Comparison of ENCODE assay signal across 12 cellular contexts in the genomic region with DNA sequence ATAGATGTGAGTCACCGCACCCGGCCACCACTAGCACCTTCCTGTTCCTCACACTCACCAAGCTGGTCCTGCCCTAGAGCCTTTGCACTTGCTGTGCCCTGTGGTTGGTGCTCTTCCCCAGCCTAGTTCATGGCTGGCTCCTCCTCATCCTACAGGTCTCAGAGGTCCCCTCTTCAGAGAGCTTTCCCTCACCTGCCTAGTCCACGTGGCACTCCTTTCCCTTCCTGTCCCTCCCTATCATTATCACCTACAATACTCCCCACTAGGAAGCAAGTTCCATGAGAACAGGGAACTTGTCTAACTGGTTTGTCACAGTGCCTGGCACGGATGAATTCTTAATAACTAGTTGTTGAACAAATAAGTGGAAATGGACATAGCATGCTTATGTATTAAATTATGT. TPM values are rescaled to one million over a fixed set of nuclear protein-coding genes. Genes with fewer than 3 reads are reported as not detected.
A peak's percentile ranks its signal among the peaks of the same experiment; 100 is the strongest.
DNase-seq lines count a peak whose midpoint lies in the region; ATAC-seq, FAIRE-seq and TF ChIP-seq lines count a peak whose summit lies in the region.
"Had no signal": no experiment of that assay in that cellular context is flagged by ENCODE, and none has a peak within 500 bp of the region (broad histone marks: within the 10 kb centered on the region; RNA-seq: fewer than 3 reads in every experiment).

No MANE protein-coding gene starts in this region.

- no peak overlapping the region for H3K9ac ChIP-seq in kidney (ENCODE audit: low read length in 2 of 2)

- in situ Hi-C loops in transverse colon (cut with MboI; ENCODE audit: low pct_ligation_motif_present in 1 of 4, low pct_unique_long_range_greater_than_20kb in 1 of 4, low sequenced_read_pairs in 3 of 4): no loop called here

- 34 to 48% methylated on average over 2 to 4 of the region's 4 CpGs for WGBS in transverse colon (ENCODE audit: low coverage in 1 of 2), 2 donors

- peak in 3 of 6 experiments; percentile 5 to 21 (median 20) for TF ChIP-seq CTCF in Peyer's patch (IDR thresholded peaks at IDR 0.05)
- no peak for TF ChIP-seq CTCF in kidney (IDR thresholded peaks at IDR 0.05; ENCODE audit: borderline replicate concordance, extremely low read depth, insufficient read depth)
- peak in 1 of 5 experiments; percentile 18 for TF ChIP-seq CTCF in transverse colon (IDR thresholded peaks at IDR 0.05)

- H3K27ac ChIP-seq in Peyer's patch (peak overlapping the region in 3 of 4 donors; percentile 78 to 92 (median 92)), kidney (ENCODE audit: low read depth in 2 of 2, low read length in 2 of 2) (peak overlapping the region; percentile 33 to 76), transverse colon (peak overlapping the region; percentile 79 to 87 (median 83))
- H3K27ac ChIP-seq: SJSA1 had no signal

- ATAC-seq in sciatic nerve: no peak
- ATAC-seq: GM12878 had no signal

- H3K9me3 ChIP-seq in Peyer's patch (no peaks in the 10 kb centered on the region), kidney (ENCODE audit: control insufficient read depth in 1 of 2, low read length in 2 of 2) (no peaks in the 10 kb centered on the region), transverse colon (no peaks in the 10 kb centered on the region)
- H3K9me3 ChIP-seq: SJSA1 had no signal

- H3K4me3 ChIP-seq in Peyer's patch (no peak overlapping the region), kidney (ENCODE audit: low read length in 2 of 2) (no peak overlapping the region), transverse colon (no peak overlapping the region)
- H3K4me3 ChIP-seq: GM12878, SJSA1 had no signal

- DNase-seq in LoVo (ENCODE audit: low spot score) (peak; percentile 86), Peyer's patch (peak in 2 of 3 donors; percentile 86 to 90), kidney (peak; percentile 78), transverse colon (peak; percentile 88), RPMI8226 (no peak), pons (ENCODE audit: low spot score) (no peak), sciatic nerve (ENCODE audit: low spot score) (no peak)
- DNase-seq: activated CD4-positive, CD25-positive, alpha-beta regulatory T cell treated with anti-CD3 and anti-CD28 coated beads, Interleukin-2, amount 50 U/mL, for 72 hours; NCI-H1694 treated with DMSO at 0.1 percent for 48 hours had no signal

- intact Hi-C loops in kidney (cut with DNase I) (no loop called here), transverse colon (cut with DNase I; ENCODE audit: low total_unique reads) (no loop called here), sciatic nerve (cut with DNase I) (no loop called here)

- peak; percentile 77 for TF ChIP-seq EP300 in transverse colon (IDR thresholded peaks at IDR 0.05; ENCODE audit: low read depth)

- TF ChIP-seq POLR2A in Peyer's patch (IDR thresholded peaks at IDR 0.05) (peak; percentile 44 to 58), transverse colon (IDR thresholded peaks at IDR 0.05) (peak; percentile 53)

- no peaks in the 10 kb centered on the region for H3K27me3 ChIP-seq in Peyer's patch
- no peaks in the 10 kb centered on the region for H3K27me3 ChIP-seq in transverse colon
- H3K27me3 ChIP-seq: SJSA1 had no signal

- peaks cover 0 to 29% (median 3%) of the 10 kb centered on the region in 4 donors for H3K4me1 ChIP-seq in Peyer's patch
- peaks cover 4 to 10% of the 10 kb centered on the region in 2 donors for H3K4me1 ChIP-seq in kidney (ENCODE audit: control insufficient read depth in 1 of 2, insufficient read depth in 1 of 2, low read depth in 1 of 2, low read length in 2 of 2)
- H3K4me1 ChIP-seq in transverse colon: peaks cover 11 to 79% (median 40%) of the 10 kb centered on the region in 4 donors

- H3K36me3 ChIP-seq in Peyer's patch (no peaks in the 10 kb centered on the region), kidney (ENCODE audit: control insufficient read depth in 1 of 2, insufficient read depth in 2 of 2, low read length in 2 of 2) (no peaks in the 10 kb centered on the region), transverse colon (no peaks in the 10 kb centered on the region)
- H3K36me3 ChIP-seq: SJSA1 had no signal

- no peak for FAIRE-seq in kidney (lab: Jason Lieb, UNC)
- FAIRE-seq: frontal cortex, GM12878 had no signal

RNA-seq across cellular contexts. Expression of gene TMED10, which starts 24.0 kb away (rescaled TPM):
- total RNA-seq in Peyer's patch (100 to 1,000 TPM in 2 of 4 donors, 10 to 100 TPM in 2; 58.6 to 181 (median 115) TPM), kidney (401 TPM), transverse colon (100 to 1,000 TPM in 3 of 4 donors, 10 to 100 TPM in 1; 70.3 to 255 (median 244) TPM), sciatic nerve (256 TPM)
- polyA plus RNA-seq in kidney (ENCODE audit: insufficient read depth, low read depth, low replicate concordance): 222 TPM

Comparison
In these comparisons a context has a peak if more than half of its experiments do, and no peak if none do; other contexts are left out.
1. DNase-seq: peak in LoVo (single experiment), Peyer's patch (2 of 3), kidney (single experiment) and transverse colon (single experiment); none in RPMI8226 (single experiment), pons (single experiment) and sciatic nerve (single experiment).
2. Peak in every context shown above with its lines, with median percentiles within 50 percentile points of each other: H3K27ac ChIP-seq.